Comparison of ENCODE assay signal across 1 cellular context in genomic region chr3:195182470-195182795, GRCh38.
A peak's percentile ranks its signal among the peaks of the same experiment; 100 is the strongest.
TF ChIP-seq lines count a peak whose summit lies in the region.

No MANE protein-coding gene starts in this region.

TF ChIP-seq in K562, 482 proteins besides CTCF, POLR2A, EP300 and RAD21 (continued from another document):
- TF ChIP-seq, protein P1, sequence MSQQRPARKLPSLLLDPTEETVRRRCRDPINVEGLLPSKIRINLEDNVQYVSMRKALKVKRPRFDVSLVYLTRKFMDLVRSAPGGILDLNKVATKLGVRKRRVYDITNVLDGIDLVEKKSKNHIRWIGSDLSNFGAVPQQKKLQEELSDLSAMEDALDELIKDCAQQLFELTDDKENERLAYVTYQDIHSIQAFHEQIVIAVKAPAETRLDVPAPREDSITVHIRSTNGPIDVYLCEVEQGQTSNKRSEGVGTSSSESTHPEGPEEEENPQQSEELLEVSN (IDR thresholded peaks at IDR 0.05; ENCODE audit: borderline replicate concordance in 1 of 2, extremely low read depth in 1 of 2, insufficient read depth in 1 of 2, insufficient read length in 1 of 2, low read depth in 1 of 2, low read length in 1 of 2, poor library complexity in 1 of 2, severe bottlenecking in 1 of 2), result peak in 1 of 2 experiments; percentile 10
- TF ChIP-seq ZNF584 (CRISPR knock-in tag; IDR thresholded peaks at IDR 0.05; ENCODE audit: low read depth) (0 out of 2 replicates have a peak, but pooled peaks have one; percentile 29), LCOR (CRISPR knock-in tag; IDR thresholded peaks at IDR 0.05) (0 out of 2 replicates have a peak, but pooled peaks have one; percentile 18), ARID1B (IDR thresholded peaks at IDR 0.05) (peak; percentile 13; the same call in 1 of the 2 replicates), ZNF592 (IDR thresholded peaks at IDR 0.05) (peak; percentile 49), SMAD4 (CRISPR knock-in tag; conservative IDR thresholded peaks at IDR 0.05) (0 out of 2 replicates have a peak, but pooled peaks have one; percentile 21), FOXK2 (conservative IDR thresholded peaks at IDR 0.05 in 1 of 2, IDR thresholded peaks at IDR 0.05 in 1 of 2; ENCODE audit: low read depth in 2 of 2) (peak; percentile 73 to 74), POLR2H (tag; IDR thresholded peaks at IDR 0.05; ENCODE audit: low read depth) (no peak), CXXC5 (CRISPR knock-in tag; IDR thresholded peaks at IDR 0.05) (0 out of 2 replicates have a peak, but pooled peaks have one; percentile 6), JUND (IDR thresholded peaks at IDR 0.05; ENCODE audit: borderline replicate concordance, low read depth, low read length) (no peak), JUND (tag; IDR thresholded peaks at IDR 0.05; ENCODE audit: borderline replicate concordance, low read depth, low read length) (peak; percentile 56; the same call in 1 of the 3 replicates), MGA (IDR thresholded peaks at IDR 0.05) (0 out of 2 replicates have a peak, but pooled peaks have one; percentile 58), LEF1 (IDR thresholded peaks at IDR 0.05) (peak; percentile 46; the same call in 1 of the 2 replicates), TAF7 (tag; IDR thresholded peaks at IDR 0.05) (no peak), EGR1 (conservative IDR thresholded peaks at IDR 0.05) (0 out of 2 replicates have a peak, but pooled peaks have one; percentile 12), ZKSCAN8 (CRISPR knock-in tag; IDR thresholded peaks at IDR 0.05) (0 out of 2 replicates have a peak, but pooled peaks have one; percentile 31), SP2 (IDR thresholded peaks at IDR 0.05; ENCODE audit: extremely low read depth, low read depth, low read length, poor library complexity, severe bottlenecking) (no peak)
- TF ChIP-seq, protein P2, sequence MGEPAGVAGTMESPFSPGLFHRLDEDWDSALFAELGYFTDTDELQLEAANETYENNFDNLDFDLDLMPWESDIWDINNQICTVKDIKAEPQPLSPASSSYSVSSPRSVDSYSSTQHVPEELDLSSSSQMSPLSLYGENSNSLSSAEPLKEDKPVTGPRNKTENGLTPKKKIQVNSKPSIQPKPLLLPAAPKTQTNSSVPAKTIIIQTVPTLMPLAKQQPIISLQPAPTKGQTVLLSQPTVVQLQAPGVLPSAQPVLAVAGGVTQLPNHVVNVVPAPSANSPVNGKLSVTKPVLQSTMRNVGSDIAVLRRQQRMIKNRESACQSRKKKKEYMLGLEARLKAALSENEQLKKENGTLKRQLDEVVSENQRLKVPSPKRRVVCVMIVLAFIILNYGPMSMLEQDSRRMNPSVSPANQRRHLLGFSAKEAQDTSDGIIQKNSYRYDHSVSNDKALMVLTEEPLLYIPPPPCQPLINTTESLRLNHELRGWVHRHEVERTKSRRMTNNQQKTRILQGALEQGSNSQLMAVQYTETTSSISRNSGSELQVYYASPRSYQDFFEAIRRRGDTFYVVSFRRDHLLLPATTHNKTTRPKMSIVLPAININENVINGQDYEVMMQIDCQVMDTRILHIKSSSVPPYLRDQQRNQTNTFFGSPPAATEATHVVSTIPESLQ (CRISPR knock-in tag; IDR thresholded peaks at IDR 0.05), result no peak
- TF ChIP-seq, protein P3, sequence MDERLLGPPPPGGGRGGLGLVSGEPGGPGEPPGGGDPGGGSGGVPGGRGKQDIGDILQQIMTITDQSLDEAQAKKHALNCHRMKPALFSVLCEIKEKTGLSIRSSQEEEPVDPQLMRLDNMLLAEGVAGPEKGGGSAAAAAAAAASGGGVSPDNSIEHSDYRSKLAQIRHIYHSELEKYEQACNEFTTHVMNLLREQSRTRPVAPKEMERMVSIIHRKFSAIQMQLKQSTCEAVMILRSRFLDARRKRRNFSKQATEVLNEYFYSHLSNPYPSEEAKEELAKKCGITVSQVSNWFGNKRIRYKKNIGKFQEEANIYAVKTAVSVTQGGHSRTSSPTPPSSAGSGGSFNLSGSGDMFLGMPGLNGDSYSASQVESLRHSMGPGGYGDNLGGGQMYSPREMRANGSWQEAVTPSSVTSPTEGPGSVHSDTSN (CRISPR knock-in tag; IDR thresholded peaks at IDR 0.05; ENCODE audit: low read depth), result no peak
- TF ChIP-seq, protein P3 (tag; conservative IDR thresholded peaks at IDR 0.05; ENCODE audit: low read depth), result peak; percentile 26; the same call in 1 of the 2 replicates
